ENCODE assay signal across 12 cellular contexts in the genomic region with DNA sequence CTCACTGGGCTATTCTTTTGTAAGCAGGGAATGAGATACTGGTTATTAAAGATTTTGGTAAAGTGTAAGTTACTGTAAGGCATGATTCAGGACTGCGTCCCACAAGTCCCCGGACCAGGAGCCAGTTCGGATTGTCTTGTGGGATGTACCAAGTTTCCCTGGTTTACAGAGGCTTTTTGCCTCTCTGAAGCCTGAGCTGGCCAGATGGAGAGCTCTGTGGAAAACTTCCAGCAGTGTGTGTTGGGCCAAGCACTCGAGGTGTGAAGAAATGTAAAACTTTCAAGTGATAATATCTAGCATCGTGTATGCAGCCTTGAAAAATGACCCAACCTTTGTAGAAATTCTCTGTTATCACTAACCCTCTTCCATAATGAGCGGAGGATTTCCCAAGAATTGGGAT. TPM values are rescaled to one million over a fixed set of nuclear protein-coding genes. Genes with fewer than 3 reads are reported as not detected.
A peak's percentile ranks its signal among the peaks of the same experiment; 100 is the strongest.
DNase-seq lines count a peak whose midpoint lies in the region; ATAC-seq and TF ChIP-seq lines count a peak whose summit lies in the region.
"Had no signal": no experiment of that assay in that cellular context is flagged by ENCODE, and none has a peak within 500 bp of the region (broad histone marks: within the 10 kb centered on the region; RNA-seq: fewer than 3 reads in every experiment).

No MANE protein-coding gene starts in this region.

- DNase-seq in activated naive CD8-positive, alpha-beta T cell treated with anti-CD3 and anti-CD28 coated beads, Interleukin-2, amount 50 U/mL, for 24 hours: no peak
- DNase-seq in left ventricle myocardium inferior (no peak), trophoblast cell (peak; percentile 95 to 97), vagina (ENCODE audit: extremely low spot score in 2 of 2) (no peak), NCI-H128 (lab: John Stamatoyannopoulos, UW; ENCODE audit: unreplicated experiment) (no peak)
- DNase-seq: activated B cell treated with CpG ODN at 0.5 μM for 24 hours; activated T-cell treated with anti-CD3 and anti-CD28 coated beads for 4 hours; effector CD4-positive, alpha-beta T cell had no signal

- H2AK5ac ChIP-seq in trophoblast cell (ENCODE audit: low read length): no peak overlapping the region

- H4K12ac ChIP-seq in trophoblast cell (ENCODE audit: low read depth, low read length): no peak overlapping the region

- peaks cover 20% of the 10 kb centered on the region for H3K79me2 ChIP-seq in trophoblast cell (ENCODE audit: control insufficient read depth, insufficient read depth, low read length, poor library complexity)

- intact Hi-C loops in left ventricle myocardium inferior (cut with micrococcal nuclease): no loop called here
- intact Hi-C loops in vagina (cut with DNase I): no loop called here

- H2BK5ac ChIP-seq in trophoblast cell (ENCODE audit: low read depth, low read length, poor library complexity): no peak overlapping the region

- H3K27ac ChIP-seq in left ventricle myocardium inferior (replicated peaks): peak overlapping the region; percentile 97
- H3K27ac ChIP-seq in trophoblast cell (ENCODE audit: low read depth, low read length): no peak overlapping the region
- H3K27ac ChIP-seq in vagina: peak overlapping the region; percentile 92
- H3K27ac ChIP-seq: HL-60 had no signal

- no peak overlapping the region for H3K27ac Mint-ChIP-seq in activated naive CD8-positive, alpha-beta T cell
- no peak overlapping the region for H3K27ac Mint-ChIP-seq in activated naive CD8-positive, alpha-beta T cell treated with anti-CD3 and anti-CD28 coated beads, Interleukin-2, amount 50 U/mL, for 24 hours
- H3K27ac Mint-ChIP-seq: activated B cell treated with CpG ODN at 0.5 μM for 24 hours had no signal

- no peak overlapping the region for H4K91ac ChIP-seq in trophoblast cell (ENCODE audit: low read depth, low read length)

- H3K4me1 ChIP-seq in left ventricle myocardium inferior (peaks cover 71% of the 10 kb centered on the region), trophoblast cell (ENCODE audit: control insufficient read depth in 1 of 2, insufficient read depth in 2 of 2, low read length in 2 of 2) (peaks cover 9 to 12% of the 10 kb centered on the region in 2 experiments), vagina (peaks cover 62% of the 10 kb centered on the region)

- peaks cover 4% of the 10 kb centered on the region for H3K4me1 Mint-ChIP-seq in activated naive CD8-positive, alpha-beta T cell (ENCODE audit: low read depth)
- peaks cover 8% of the 10 kb centered on the region for H3K4me1 Mint-ChIP-seq in activated naive CD8-positive, alpha-beta T cell treated with anti-CD3 and anti-CD28 coated beads, Interleukin-2, amount 50 U/mL, for 24 hours

- H2BK12ac ChIP-seq in trophoblast cell (ENCODE audit: low read length): no peak overlapping the region

- no peak overlapping the region for H4K8ac ChIP-seq in trophoblast cell (ENCODE audit: low read depth, low read length)

- WGBS in trophoblast cell (ENCODE audit: extremely low coverage, insufficient coverage, insufficient read length): no CpG with 5 or more reads among the region's 6 CpGs

- TF ChIP-seq POLR2A in vagina (IDR thresholded peaks at IDR 0.05): no peak

- H3K14ac ChIP-seq in trophoblast cell (ENCODE audit: low read length): no peak overlapping the region

- no peak overlapping the region for H2AFZ ChIP-seq in trophoblast cell (ENCODE audit: insufficient read depth, low read length, poor library complexity)

- peak overlapping the region; percentile 45 for H3K4me3 Mint-ChIP-seq in activated naive CD8-positive, alpha-beta T cell
- no peak overlapping the region for H3K4me3 Mint-ChIP-seq in activated naive CD8-positive, alpha-beta T cell treated with anti-CD3 and anti-CD28 coated beads, Interleukin-2, amount 50 U/mL, for 24 hours
- H3K4me3 Mint-ChIP-seq: activated B cell treated with CpG ODN at 0.5 μM for 24 hours had no signal

- H3K9me3 Mint-ChIP-seq in activated naive CD8-positive, alpha-beta T cell (ENCODE audit: low read depth): no peaks in the 10 kb centered on the region
- no peaks in the 10 kb centered on the region for H3K9me3 Mint-ChIP-seq in activated naive CD8-positive, alpha-beta T cell treated with anti-CD3 and anti-CD28 coated beads, Interleukin-2, amount 50 U/mL, for 24 hours
- H3K9me3 Mint-ChIP-seq: activated B cell treated with CpG ODN at 0.5 μM for 24 hours had no signal

- H3K18ac ChIP-seq in trophoblast cell (ENCODE audit: low read length): no peak overlapping the region

- H3K4me3 ChIP-seq in left ventricle myocardium inferior (peak overlapping the region; percentile 100), trophoblast cell (ENCODE audit: low read depth, low read length) (no peak overlapping the region), vagina (peak overlapping the region; percentile 49 to 74)

- no peak overlapping the region for H2BK120ac ChIP-seq in trophoblast cell (ENCODE audit: insufficient read depth, low read length, poor library complexity)

- H3K27me3 ChIP-seq in left ventricle myocardium inferior (ENCODE audit: low read depth): no peaks in the 10 kb centered on the region
- no peaks in the 10 kb centered on the region for H3K27me3 ChIP-seq in trophoblast cell (ENCODE audit: insufficient read depth, low read length)
- H3K27me3 ChIP-seq in vagina: no peaks in the 10 kb centered on the region

- no peak overlapping the region for H3K4ac ChIP-seq in trophoblast cell (ENCODE audit: low read depth, low read length)

- ATAC-seq in activated naive CD8-positive, alpha-beta T cell treated with anti-CD3 and anti-CD28 coated beads, Interleukin-2, amount 50 U/mL, for 24 hours: no peak
- no peak for ATAC-seq in HG02642 (IDR thresholded peaks at IDR 0.05; ENCODE audit: poor library complexity, unreplicated experiment)
- no peak for ATAC-seq in GM19467 (IDR thresholded peaks at IDR 0.05; ENCODE audit: unreplicated experiment)

- no peaks in the 10 kb centered on the region for H3K9me3 ChIP-seq in left ventricle myocardium inferior (replicated peaks)
- peaks cover 2% of the 10 kb centered on the region for H3K9me3 ChIP-seq in trophoblast cell (ENCODE audit: insufficient read depth, low read depth, low read length)
- H3K9me3 ChIP-seq in vagina: no peaks in the 10 kb centered on the region

- H3K36me3 ChIP-seq in left ventricle myocardium inferior (no peaks in the 10 kb centered on the region), trophoblast cell (ENCODE audit: control insufficient read depth in 1 of 2, insufficient read depth in 2 of 2, low read length in 2 of 2) (peaks cover 0 to 3% of the 10 kb centered on the region in 2 experiments), vagina (no peaks in the 10 kb centered on the region)

- no peak overlapping the region for H3K9ac ChIP-seq in trophoblast cell (ENCODE audit: low read length)

- peaks cover 13% of the 10 kb centered on the region for H3K79me1 ChIP-seq in trophoblast cell (ENCODE audit: low read length)

- H3K23ac ChIP-seq in trophoblast cell (ENCODE audit: low read length): no peak overlapping the region

- no peaks in the 10 kb centered on the region for H3K36me3 Mint-ChIP-seq in activated naive CD8-positive, alpha-beta T cell
- no peaks in the 10 kb centered on the region for H3K36me3 Mint-ChIP-seq in activated naive CD8-positive, alpha-beta T cell treated with anti-CD3 and anti-CD28 coated beads, Interleukin-2, amount 50 U/mL, for 24 hours (ENCODE audit: low read depth)

- no peak overlapping the region for H3K4me2 ChIP-seq in trophoblast cell (ENCODE audit: low read length)

- H3K27me3 Mint-ChIP-seq in activated naive CD8-positive, alpha-beta T cell: peaks cover 3% of the 10 kb centered on the region
- H3K27me3 Mint-ChIP-seq in activated naive CD8-positive, alpha-beta T cell treated with anti-CD3 and anti-CD28 coated beads, Interleukin-2, amount 50 U/mL, for 24 hours: peaks cover 10% of the 10 kb centered on the region
- H3K27me3 Mint-ChIP-seq: activated B cell treated with CpG ODN at 0.5 μM for 24 hours had no signal

- no peak for TF ChIP-seq CTCF in left ventricle myocardium inferior (IDR thresholded peaks at IDR 0.05; ENCODE audit: borderline replicate concordance)
- no peak for TF ChIP-seq CTCF in vagina (IDR thresholded peaks at IDR 0.05)

RNA-seq across cellular contexts. Expression of gene EPN2, which starts 2.4 kb away (rescaled TPM):
- total RNA-seq in left ventricle myocardium inferior (71.7 TPM), vagina (65.6 TPM)
- polyA plus RNA-seq in trophoblast cell (2013): 59.0 and 60.9 TPM in 2 replicates

Comparison
In these comparisons a context has a peak if more than half of its experiments do, and no peak if none do; other contexts are left out.
1. DNase-seq: peak in trophoblast cell (2 of 2); none in activated naive CD8-positive, alpha-beta T cell treated with anti-CD3 and anti-CD28 coated beads, Interleukin-2, amount 50 U/mL, for 24 hours (single experiment), left ventricle myocardium inferior (single experiment), vagina (0 of 2) and NCI-H128 (single experiment).